8 cellular contexts compared by ENCODE assay signal in the genomic region with DNA sequence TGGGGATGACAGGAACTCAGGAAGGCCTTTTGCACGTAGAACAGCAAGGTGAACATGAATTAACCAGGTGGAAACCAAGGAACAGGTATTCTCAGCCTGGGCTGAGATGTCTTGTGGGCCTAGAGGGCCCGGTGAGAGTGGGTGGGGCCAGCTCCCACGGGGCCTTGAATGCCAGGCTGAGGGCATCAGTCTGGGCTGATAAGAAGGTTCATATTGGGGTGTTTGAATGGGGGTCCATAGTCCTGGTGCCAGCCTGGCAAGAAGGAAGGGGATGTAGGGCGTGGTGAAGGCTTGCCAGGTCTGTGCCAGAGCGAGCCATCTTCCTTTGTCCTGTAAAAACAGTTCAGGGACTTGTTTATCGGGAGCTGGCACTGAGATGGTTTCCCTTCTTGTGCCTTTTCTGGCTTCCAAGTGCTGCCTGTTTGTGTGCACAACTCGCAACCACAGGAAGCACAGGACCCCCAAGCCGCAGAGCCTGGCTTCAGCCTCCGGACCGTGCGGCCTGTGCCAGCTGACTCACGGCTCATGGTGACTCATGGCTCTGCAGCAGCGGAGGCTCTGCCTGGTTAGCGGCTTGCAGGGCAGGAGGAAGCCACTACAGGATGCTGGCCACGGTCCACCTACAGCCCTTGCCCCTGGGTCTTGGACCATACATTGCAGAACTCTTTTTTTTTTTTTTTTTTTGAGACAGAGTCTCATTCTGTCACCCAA. TPM values are rescaled to one million over a fixed set of nuclear protein-coding genes. Genes with fewer than 3 reads are reported as not detected.
DNase-seq lines count a peak whose midpoint lies in the region; ATAC-seq and TF ChIP-seq lines count a peak whose summit lies in the region.

No MANE protein-coding gene starts in this region.

- H2BK15ac ChIP-seq in H9 (ENCODE audit: low read depth, low read length): no peak overlapping the region

- H2AFZ ChIP-seq in H9 (ENCODE audit: low read length): no peak overlapping the region

- WGBS in H9 (ENCODE audit: extremely low coverage, insufficient read length, low lambda C conversion rate): no CpG with 5 or more reads among the region's 15 CpGs

- no peak overlapping the region for H2BK12ac ChIP-seq in H9 (ENCODE audit: insufficient read length, low read depth, low read length)

- no peak overlapping the region for H3K27ac ChIP-seq in H9 (ENCODE audit: insufficient read length, low read depth, low read length)

- H2AK5ac ChIP-seq in H9 (ENCODE audit: insufficient read length, low read length): no peak overlapping the region

- no peak overlapping the region for H3K56ac ChIP-seq in H9 (ENCODE audit: insufficient read length, low read depth, low read length)

- H4K5ac ChIP-seq in H9 (ENCODE audit: insufficient read length, low read depth, low read length): no peak overlapping the region

- H3K4me3 ChIP-seq in AG09309 (ENCODE audit: control insufficient read depth, low read depth, low read length): 0 out of 2 replicates have a peak overlapping the region, but pooled peaks have one; percentile 0

- no peak overlapping the region for H3K4ac ChIP-seq in H9 (ENCODE audit: low read depth, low read length)

- no peak overlapping the region for H3K9ac ChIP-seq in H9 (ENCODE audit: extremely low read depth, insufficient read length, low read length)

- ATAC-seq in memory B cell (ENCODE audit: low read depth): no peak

- peaks cover 9% of the 10 kb centered on the region for H3K23me2 ChIP-seq in H9 (ENCODE audit: insufficient read length, low read depth, low read length, poor library complexity, severe bottlenecking)

- H3K18ac ChIP-seq in H9 (ENCODE audit: insufficient read length, low read depth, low read length): no peak overlapping the region

- H3K14ac ChIP-seq in H9 (ENCODE audit: insufficient read depth, low read length): no peak overlapping the region

- DNase-seq in AG09309 (ENCODE audit: low read depth) (peak; percentile 93), KG1 (lab: John Stamatoyannopoulos, UW) (peak; percentile 68), dermis blood vessel endothelial cell (peak; percentile 97), memory B cell (ENCODE audit: low spot score in 2 of 2) (no peak), H9 (no peak), GM10248 (ENCODE audit: extremely low spot score) (no peak)
- DNase-seq in activated CD4-positive, alpha-beta memory T cell treated with anti-CD3 and anti-CD28 coated beads, Interleukin-2, amount 10 ng/mL, durations not matched to agents 7 days and 5 days: peak; percentile 82
- peak; percentile 57 for DNase-seq in stimulated activated CD8-positive, alpha-beta memory T cell treated with anti-CD3 and anti-CD28 coated beads, Interleukin-4, amount 100 ng/mL, for 24 hours (ENCODE audit: low read depth)

- H4K91ac ChIP-seq in H9 (ENCODE audit: insufficient read length, low read depth, low read length): no peak overlapping the region

- no peaks in the 10 kb centered on the region for H3K9me3 ChIP-seq in H9 (ENCODE audit: control insufficient read depth, low read depth, low read length)

- H2BK20ac ChIP-seq in H9 (ENCODE audit: low read depth, low read length, poor library complexity, severe bottlenecking): no peak overlapping the region

- POLR2A ChIA-PET in activated CD4-positive, alpha-beta memory T cell treated with anti-CD3 and anti-CD28 coated beads, Interleukin-2, amount 10 ng/mL, durations not matched to agents 7 days and 5 days (lab: Charles Lee): interaction anchor here (0.6 to 5.4 kb wide), 13 partner anchors 9 to 145 kb away, joined by 3 to 63 read pairs (median 4); no protein-coding TSS in a partner anchor
- POLR2A ChIA-PET in GM10248 (lab: Yijun Ruan, JAX): no interaction called here

- peaks cover 47% of the 10 kb centered on the region for H3K36me3 Mint-ChIP-seq in activated CD4-positive, alpha-beta memory T cell treated with anti-CD3 and anti-CD28 coated beads, Interleukin-2, amount 10 ng/mL, durations not matched to agents 7 days and 5 days (ENCODE audit: low read depth)
- H3K36me3 Mint-ChIP-seq in memory B cell: peaks cover 3% of the 10 kb centered on the region
- H3K36me3 Mint-ChIP-seq in H9 (ENCODE audit: insufficient read depth in 1 of 3, low read depth in 3 of 3): peaks cover 5 to 6% (median 5%) of the 10 kb centered on the region in 3 experiments; a peak in 5 of 7 replicates

- peaks cover 10% of the 10 kb centered on the region for H3K9me3 Mint-ChIP-seq in activated CD4-positive, alpha-beta memory T cell treated with anti-CD3 and anti-CD28 coated beads, Interleukin-2, amount 10 ng/mL, durations not matched to agents 7 days and 5 days
- H3K9me3 Mint-ChIP-seq in memory B cell: no peaks in the 10 kb centered on the region
- peaks cover 4 to 9% of the 10 kb centered on the region in 2 experiments; a peak in 3 of 5 replicates for H3K9me3 Mint-ChIP-seq in H9

- H3T11ph ChIP-seq in H9 (ENCODE audit: low read length): no peak overlapping the region

- no peak overlapping the region for H3K23ac ChIP-seq in H9 (ENCODE audit: insufficient read length, low read depth, low read length)

- H4K8ac ChIP-seq in H9 (replicated peaks; ENCODE audit: insufficient read length, low read depth, low read length): no peak overlapping the region

- H3K79me1 ChIP-seq in H9 (ENCODE audit: insufficient read depth, low read depth, low read length, poor library complexity, severe bottlenecking): no peaks in the 10 kb centered on the region

- peak overlapping the region; percentile 87 for H3K4me3 Mint-ChIP-seq in activated CD4-positive, alpha-beta memory T cell treated with anti-CD3 and anti-CD28 coated beads, Interleukin-2, amount 10 ng/mL, durations not matched to agents 7 days and 5 days
- H3K4me3 Mint-ChIP-seq in memory B cell (peak overlapping the region; percentile 35), H9 (peak overlapping the region in 1 of 2 experiments; percentile 32; a peak in 1 of 5 replicates)

- no peaks in the 10 kb centered on the region; the same call in 1 of the 2 replicates for H3K79me2 ChIP-seq in H9 (ENCODE audit: insufficient read depth, low read length)

- CTCF ChIA-PET in activated CD4-positive, alpha-beta memory T cell treated with anti-CD3 and anti-CD28 coated beads, Interleukin-2, amount 10 ng/mL, durations not matched to agents 7 days and 5 days (lab: Charles Lee): interaction anchor here (1.1 to 5.6 kb wide), 4 partner anchors 10 to 141 kb away, joined by 3 to 55 read pairs (median 5); no protein-coding TSS in a partner anchor
- CTCF ChIA-PET in GM10248 (lab: Yijun Ruan, JAX): interaction anchor here (1.8 to 5.7 kb wide), 2 partner anchors 10 to 22 kb away, joined by 4 to 51 read pairs; no protein-coding TSS in a partner anchor

- peaks cover 74% of the 10 kb centered on the region for H3K4me1 Mint-ChIP-seq in activated CD4-positive, alpha-beta memory T cell treated with anti-CD3 and anti-CD28 coated beads, Interleukin-2, amount 10 ng/mL, durations not matched to agents 7 days and 5 days
- H3K4me1 Mint-ChIP-seq in memory B cell: peaks cover 31% of the 10 kb centered on the region
- peaks cover 11 to 15% of the 10 kb centered on the region in 2 experiments for H3K4me1 Mint-ChIP-seq in H9

- TF ChIP-seq CTCF in AG09309 (IDR thresholded peaks at IDR 0.05; ENCODE audit: control insufficient read depth, insufficient read depth, low read depth, low read length, missing control alignments) (no peak), H9 (conservative IDR thresholded peaks at IDR 0.05) (no peak), GM10248 (IDR thresholded peaks at IDR 0.05; ENCODE audit: control extremely low read depth, extremely low read depth, low read depth, missing control alignments) (no peak)

- H3K4me1 ChIP-seq in H9 (ENCODE audit: insufficient read depth, low read length): no peaks in the 10 kb centered on the region; the same call in 1 of the 2 replicates

- H2BK5ac ChIP-seq in H9 (ENCODE audit: insufficient read length, low read length): no peak overlapping the region

- H3K4me2 ChIP-seq in H9 (ENCODE audit: insufficient read depth, insufficient read length, low read length): no peak overlapping the region

- H3K27ac Mint-ChIP-seq in activated CD4-positive, alpha-beta memory T cell treated with anti-CD3 and anti-CD28 coated beads, Interleukin-2, amount 10 ng/mL, durations not matched to agents 7 days and 5 days: peak overlapping the region; percentile 92
- peak overlapping the region; percentile 74 for H3K27ac Mint-ChIP-seq in memory B cell
- H3K27ac Mint-ChIP-seq in H9: peak overlapping the region in 1 of 3 experiments; percentile 49; a peak in 2 of 7 replicates

- H3K27me3 ChIP-seq in H9 (ENCODE audit: insufficient read depth, low read length): no peaks in the 10 kb centered on the region

- no peaks in the 10 kb centered on the region for H3K27me3 Mint-ChIP-seq in activated CD4-positive, alpha-beta memory T cell treated with anti-CD3 and anti-CD28 coated beads, Interleukin-2, amount 10 ng/mL, durations not matched to agents 7 days and 5 days
- H3K27me3 Mint-ChIP-seq in memory B cell: no peaks in the 10 kb centered on the region
- H3K27me3 Mint-ChIP-seq in H9 (ENCODE audit: low read depth): peaks cover 2% of the 10 kb centered on the region

- H4K20me1 ChIP-seq in H9 (ENCODE audit: control insufficient read depth, insufficient read depth, insufficient read length): no peaks in the 10 kb centered on the region

- no peak overlapping the region for H2BK120ac ChIP-seq in H9 (ENCODE audit: low read depth, low read length, poor library complexity, severe bottlenecking)

RNA-seq across cellular contexts. Expression of a gene that starts 2.4 kb away (rescaled TPM):
- total RNA-seq in activated CD4-positive, alpha-beta memory T cell treated with anti-CD3 and anti-CD28 coated beads, Interleukin-2, amount 10 ng/mL, durations not matched to agents 7 days and 5 days: 10 to 100 TPM; 80.4 to 83.5 TPM
- 70.2 and 74.4 TPM in 2 replicates for total RNA-seq in dermis blood vessel endothelial cell
- 21.4 and 23.6 TPM in 2 replicates for total RNA-seq in H9 (2021)

RNA-seq across cellular contexts. Expression of a gene that starts 35.7 kb away (rescaled TPM):
- 10 to 100 TPM; 36.9 to 37.4 TPM for total RNA-seq in activated CD4-positive, alpha-beta memory T cell treated with anti-CD3 and anti-CD28 coated beads, Interleukin-2, amount 10 ng/mL, durations not matched to agents 7 days and 5 days
- 35.4 and 52.0 TPM in 2 replicates for total RNA-seq in dermis blood vessel endothelial cell
- total RNA-seq in H9 (2021): 27.4 and 28.9 TPM in 2 replicates

RNA-seq across cellular contexts. Expression of a gene that starts 39.9 kb away (rescaled TPM):
- 10 to 100 TPM; 69.6 to 71.4 TPM for total RNA-seq in activated CD4-positive, alpha-beta memory T cell treated with anti-CD3 and anti-CD28 coated beads, Interleukin-2, amount 10 ng/mL, durations not matched to agents 7 days and 5 days
- total RNA-seq in dermis blood vessel endothelial cell (not detected in 2 replicates), H9 (2021) (7.8 and 9.0 TPM in 2 replicates)

Comparison
In these comparisons a context has a peak if more than half of its experiments do, and no peak if none do; other contexts are left out.
1. DNase-seq: peak in AG09309 (single experiment), KG1 (single experiment), activated CD4-positive, alpha-beta memory T cell treated with anti-CD3 and anti-CD28 coated beads, Interleukin-2, amount 10 ng/mL, durations not matched to agents 7 days and 5 days (single experiment), dermis blood vessel endothelial cell (single experiment) and stimulated activated CD8-positive, alpha-beta memory T cell treated with anti-CD3 and anti-CD28 coated beads, Interleukin-4, amount 100 ng/mL, for 24 hours (single experiment); none in memory B cell (0 of 2), H9 (single experiment) and GM10248 (single experiment).